Comparison of ENCODE assay signal across 8 cellular contexts in the genomic region with DNA sequence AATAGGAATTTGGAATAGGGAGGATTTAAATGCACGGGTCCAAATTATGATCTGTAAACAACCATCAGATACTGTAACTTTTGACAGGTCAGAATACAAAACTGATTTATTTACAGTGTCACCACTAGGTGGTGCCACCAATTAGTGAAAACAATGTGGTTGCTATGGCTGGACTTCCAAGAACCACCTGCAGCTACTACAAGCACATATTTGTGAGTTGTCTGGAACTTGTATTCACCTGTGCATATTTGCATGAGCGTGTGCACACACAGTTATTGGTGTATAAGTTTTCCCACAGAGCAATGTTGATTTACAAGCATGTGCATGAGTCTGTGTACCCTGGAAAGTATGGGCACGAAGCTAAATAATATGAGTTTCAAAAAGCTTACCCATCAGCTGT. TPM values are rescaled to one million over a fixed set of nuclear protein-coding genes. Genes with fewer than 3 reads are reported as not detected.
A peak's percentile ranks its signal among the peaks of the same experiment; 100 is the strongest.
DNase-seq lines count a peak whose midpoint lies in the region; ATAC-seq and TF ChIP-seq lines count a peak whose summit lies in the region.

No MANE protein-coding gene starts in this region.

- H3K27me3 ChIP-seq in right atrium auricular region (no peaks in the 10 kb centered on the region), colonic mucosa (no peaks in the 10 kb centered on the region)

- H3K9me3 ChIP-seq in right atrium auricular region, result no peaks in the 10 kb centered on the region
- H3K9me3 ChIP-seq in colonic mucosa, result no peaks in the 10 kb centered on the region

- H3K27ac ChIP-seq in right atrium auricular region (no peak overlapping the region), colonic mucosa (no peak overlapping the region)

- peak; percentile 57 to 83 for TF ChIP-seq CTCF in right atrium auricular region (IDR thresholded peaks at IDR 0.05)
- peak; percentile 71 for TF ChIP-seq CTCF in LNCAP (IDR thresholded peaks at IDR 0.05)
- peak; percentile 70 for TF ChIP-seq CTCF in colonic mucosa (IDR thresholded peaks at IDR 0.05)

- H3K9ac ChIP-seq in colonic mucosa (ENCODE audit: low read depth in 2 of 2, low read length in 2 of 2), result peak overlapping the region in 1 of 2 donors; percentile 56

- intact Hi-C loops in left cardiac atrium (cut with DNase I) (loop anchor here (5.0 kb wide), 2 partner anchors 39 to 119 kb away; no protein-coding TSS in a partner anchor), colonic mucosa (cut with DNase I) (loop anchor here (2.0 kb wide), 1 partner anchor 42 kb away; no protein-coding TSS in a partner anchor)

- H3K4me1 ChIP-seq in right atrium auricular region (peaks cover 0 to 43% of the 10 kb centered on the region in 2 donors), colonic mucosa (peaks cover 25% of the 10 kb centered on the region)

- H3K36me3 ChIP-seq in right atrium auricular region (no peaks in the 10 kb centered on the region), colonic mucosa (no peaks in the 10 kb centered on the region)

- H3K4me3 ChIP-seq in right atrium auricular region (no peak overlapping the region), colonic mucosa (no peak overlapping the region)

- ATAC-seq in left cardiac atrium, result no peak

- DNase-seq in right atrium auricular region (ENCODE audit: low spot score) (no peak), left cardiac atrium (no peak), RPMI8226 (peak; percentile 73), colonic mucosa (peak; percentile 66), middle frontal gyrus (ENCODE audit: extremely low spot score, low spot score) (peak; percentile 35), NCI-H128 (lab: John Stamatoyannopoulos, UW; ENCODE audit: unreplicated experiment) (no peak)
- DNase-seq in effector CD4-positive, alpha-beta T cell, result no peak

RNA-seq across cellular contexts. Expression of gene HRCT1, which starts 3.0 kb away (rescaled TPM):
- total RNA-seq in right atrium auricular region (10 to 100 TPM in 1 of 2 donors, 1 to 10 TPM in 1; 4.9 to 12.5 TPM), left cardiac atrium (1 to 10 TPM; 4.6 to 9.3 TPM), colonic mucosa (10 to 100 TPM; 43.1 to 65.0 TPM)

RNA-seq across cellular contexts. Expression of gene SPAAR, which starts 6.2 kb away (rescaled TPM):
- total RNA-seq in right atrium auricular region (1 to 10 TPM; 3.8 to 6.3 TPM), left cardiac atrium (10 to 100 TPM in 1 of 2 donors, 1 to 10 TPM in 1; 7.6 to 13.1 TPM), colonic mucosa (1 to 10 TPM; 1.1 to 2.6 TPM)

RNA-seq across cellular contexts. Expression of gene OR13J1, which starts 32.8 kb away (rescaled TPM):
- total RNA-seq in right atrium auricular region (not detected), left cardiac atrium (not detected), colonic mucosa (not detected)

RNA-seq across cellular contexts. Expression of gene OR2S2, which starts 54.9 kb away (rescaled TPM):
- total RNA-seq in right atrium auricular region (not detected), left cardiac atrium (not detected), colonic mucosa (not detected)

Comparison
In these comparisons a context has a peak if more than half of its experiments do, and no peak if none do; other contexts are left out.
1. DNase-seq: peak in RPMI8226 (single experiment), colonic mucosa (single experiment) and middle frontal gyrus (single experiment); none in right atrium auricular region (single experiment), left cardiac atrium (single experiment), effector CD4-positive, alpha-beta T cell (single experiment) and NCI-H128 (single experiment).
2. Peak in every context shown above with its lines, with median percentiles within 50 percentile points of each other: CTCF ChIP-seq.